In genomic region chr19:45976180-45976579, GRCh38 we compare ENCODE assay signal across 18 cellular contexts. TPM values are rescaled to one million over a fixed set of nuclear protein-coding genes. Genes with fewer than 3 reads are reported as not detected.
A peak's percentile ranks its signal among the peaks of the same experiment; 100 is the strongest.
DNase-seq lines count a peak whose midpoint lies in the region; ATAC-seq and TF ChIP-seq lines count a peak whose summit lies in the region.
"Had no signal": no experiment of that assay in that cellular context is flagged by ENCODE, and none has a peak within 500 bp of the region (broad histone marks: within the 10 kb centered on the region; RNA-seq: fewer than 3 reads in every experiment).

No MANE protein-coding gene starts in this region.

- CTCF ChIA-PET in A673 (lab: Charles Lee), result no interaction called here

- H3K4me1 ChIP-seq in A673 (ENCODE audit: insufficient read depth, low read length, poor library complexity, severe bottlenecking), result no peaks in the 10 kb centered on the region

- H3K4me1 Mint-ChIP-seq in IgD-negative memory B cell, result peaks cover 5 to 11% (median 10%) of the 10 kb centered on the region in 3 donors

- H3K27me3 ChIP-seq in A673 (replicated peaks; ENCODE audit: insufficient read depth, low read depth, low read length, poor library complexity), result peaks cover 32% of the 10 kb centered on the region
- no peaks in the 10 kb centered on the region for H3K27me3 ChIP-seq in WERI-Rb-1 (ENCODE audit: insufficient read depth, low read depth, severe bottlenecking)

- H3K27ac Mint-ChIP-seq in IgD-negative memory B cell, result peak overlapping the region in 2 of 3 donors; percentile 34 to 46

- ATAC-seq in left colon (no peak), HG03442 (IDR thresholded peaks at IDR 0.05; ENCODE audit: unreplicated experiment) (no peak)

- peaks cover 0 to 5% (median 2%) of the 10 kb centered on the region in 3 donors for H3K9me3 Mint-ChIP-seq in IgD-negative memory B cell

- TF ChIP-seq CTCF in A673 (conservative IDR thresholded peaks at IDR 0.05; ENCODE audit: low read depth, low read length) (no peak), WERI-Rb-1 (IDR thresholded peaks at IDR 0.05; ENCODE audit: low read depth, low read length) (no peak)

- no TSS peak for BruUV-seq in A673 (replicated peaks; lab: Mats Ljungman, UMichigan)

- POLR2A ChIA-PET in A673 (lab: Charles Lee; ENCODE audit: low non-redundant PET), result no interaction called here

- H3K4me3 Mint-ChIP-seq in IgD-negative memory B cell, result peak overlapping the region in 1 of 4 donors; percentile 5

- H3K36me3 ChIP-seq in A673 (ENCODE audit: insufficient read depth, low read length, poor library complexity, severe bottlenecking) (no peaks in the 10 kb centered on the region), WERI-Rb-1 (no peaks in the 10 kb centered on the region)
- H3K36me3 ChIP-seq: left ventricle myocardium inferior had no signal

- peaks cover 40% of the 10 kb centered on the region for H3K27me3 Mint-ChIP-seq in IgD-negative memory B cell

- H3K36me3 Mint-ChIP-seq in IgD-negative memory B cell, result peaks cover 3% of the 10 kb centered on the region

- intact Hi-C loops in A673 (cut with micrococcal nuclease; ENCODE audit: unreplicated experiment), result no loop called here
- intact Hi-C loops in left colon (cut with DNase I, micrococcal nuclease), result no loop called here

- H3K9me3 ChIP-seq in A673 (ENCODE audit: low read depth, low read length, poor library complexity, severe bottlenecking) (no peaks in the 10 kb centered on the region), WERI-Rb-1 (ENCODE audit: severe bottlenecking) (no peaks in the 10 kb centered on the region)
- H3K9me3 ChIP-seq: left ventricle myocardium inferior had no signal

- H3K4me3 ChIP-seq in A673 (ENCODE audit: low read depth, low read length, poor library complexity, severe bottlenecking) (no peak overlapping the region), WERI-Rb-1 (ENCODE audit: low read depth, low read length) (no peak overlapping the region)
- H3K4me3 ChIP-seq: left ventricle myocardium inferior had no signal

- no peak overlapping the region for H3K27ac ChIP-seq in A673 (ENCODE audit: low read depth, low read length, poor library complexity, severe bottlenecking)
- no peak overlapping the region for H3K27ac ChIP-seq in WERI-Rb-1
- H3K27ac ChIP-seq: left ventricle myocardium inferior had no signal

- DNase-seq in A673 (ENCODE audit: low spot score) (peak; percentile 31), anterior cingulate cortex (lab: John Stamatoyannopoulos, UW) (peak in 52 of 58 donors; percentile 8 to 86 (median 56)), hypothalamus (lab: John Stamatoyannopoulos, UW) (peak in 30 of 51 donors; percentile 16 to 75 (median 40)), left colon (no peak), WERI-Rb-1 (no peak), T-helper 9 cell (no peak)
- DNase-seq: activated CD4-positive, CD25-positive, alpha-beta regulatory T cell treated with anti-CD3 and anti-CD28 coated beads, Interleukin-2, amount 50 U/mL, for 72 hours; activated gamma-delta T cell treated with Interleukin-2 at 50 U/mL for 16 hours; effector CD4-positive, alpha-beta T cell; left ventricle myocardium inferior; NCI-H2029 treated with DMSO at 0.1 percent for 48 hours; Right ventricle myocardium superior; T-helper 2 cell had no signal

RNA-seq across cellular contexts. Expression of gene NOVA2, which starts 2.5 kb away (rescaled TPM):
- total RNA-seq in A673 (2021) (not detected in 2 replicates), left colon (1 to 10 TPM in 1 of 2 donors, under 1 TPM in 1; 0.79 to 1.2 TPM)
- not detected for polyA plus RNA-seq in IgD-negative memory B cell
- total RNA-seq: myocyte had no signal

RNA-seq across cellular contexts. Expression of gene CCDC61, which starts 19.1 kb away (rescaled TPM):
- 15.4 and 16.5 TPM in 2 replicates for total RNA-seq in A673 (2021)
- polyA plus RNA-seq in IgD-negative memory B cell, result 8.7 TPM
- 10 to 100 TPM; 16.4 to 20.6 TPM for total RNA-seq in left colon

RNA-seq across cellular contexts. Expression of gene PGLYRP1, which starts 46.7 kb away (rescaled TPM):
- total RNA-seq in A673 (2021) (not detected in 2 replicates), left colon (not detected)
- polyA plus RNA-seq in IgD-negative memory B cell, result not detected
- total RNA-seq: astrocyte, left ventricle myocardium inferior, myocyte, renal cortical epithelial cell, Right ventricle myocardium superior had no signal

Comparison
In these comparisons a context has a peak if more than half of its experiments do, and no peak if none do; other contexts are left out.
1. DNase-seq: peak in A673 (single experiment), anterior cingulate cortex (52 of 58) and hypothalamus (30 of 51); none in left colon (0 of 2), WERI-Rb-1 (single experiment) and T-helper 9 cell (single experiment).